17 cellular contexts compared by ENCODE assay signal in genomic region chr10:89550509-89550908, GRCh38. TPM values are rescaled to one million over a fixed set of nuclear protein-coding genes. Genes with fewer than 3 reads are reported as not detected.
A peak's percentile ranks its signal among the peaks of the same experiment; 100 is the strongest.
DNase-seq lines count a peak whose midpoint lies in the region; ATAC-seq and TF ChIP-seq lines count a peak whose summit lies in the region.
"Had no signal": no experiment of that assay in that cellular context is flagged by ENCODE, and none has a peak within 500 bp of the region (broad histone marks: within the 10 kb centered on the region; RNA-seq: fewer than 3 reads in every experiment).

No MANE protein-coding gene starts in this region.

- H2AFZ ChIP-seq in osteoblast (ENCODE audit: low read length) = no peak overlapping the region

- no peak overlapping the region for H3K4me2 ChIP-seq in osteoblast (ENCODE audit: insufficient read depth, low read length)
- H3K4me2 ChIP-seq: BLaER1 had no signal

- H3K27me3 ChIP-seq in right cardiac atrium (ENCODE audit: control insufficient read depth, insufficient read depth) (no peaks in the 10 kb centered on the region), osteoblast (ENCODE audit: insufficient read depth, low read length) (no peaks in the 10 kb centered on the region)
- H3K27me3 ChIP-seq: BLaER1, spleen had no signal

- H3K9me3 ChIP-seq in right cardiac atrium (ENCODE audit: control insufficient read depth, low read length) (no peaks in the 10 kb centered on the region), osteoblast (ENCODE audit: low read depth, low read length) (no peaks in the 10 kb centered on the region)

- H3K4me3 ChIP-seq in right cardiac atrium (ENCODE audit: low read length) = no peak overlapping the region
- H3K4me3 ChIP-seq in osteoblast (ENCODE audit: insufficient read depth, low read length) = no peak overlapping the region
- H3K4me3 ChIP-seq: BLaER1, K562, spleen had no signal

- intact Hi-C loops in right cardiac atrium (cut with DNase I) = loop anchor here in 1 of 4 donors (5.0 kb wide), 1 partner anchor 73 kb away; no protein-coding TSS in a partner anchor

- H3K4me1 ChIP-seq in right cardiac atrium (ENCODE audit: control insufficient read depth, insufficient read depth, low read length) = no peaks in the 10 kb centered on the region
- H3K4me1 ChIP-seq in osteoblast (ENCODE audit: insufficient read depth, low read length) = peaks cover 12% of the 10 kb centered on the region
- H3K4me1 ChIP-seq: BLaER1, spleen had no signal

- no peak overlapping the region for H3K27ac ChIP-seq in right cardiac atrium (ENCODE audit: low read length)
- no peak overlapping the region for H3K27ac ChIP-seq in osteoblast (ENCODE audit: low read depth, low read length)
- H3K27ac ChIP-seq: BLaER1, spleen had no signal

- 46% methylated on average over 5 of the region's 5 CpGs for WGBS in right cardiac atrium

- ATAC-seq in right cardiac atrium (peak; percentile 78), HG02759 (IDR thresholded peaks at IDR 0.05; ENCODE audit: unreplicated experiment) (no peak)
- ATAC-seq: effector memory CD8-positive, alpha-beta T cell; K562 had no signal

- H3K79me2 ChIP-seq in osteoblast (ENCODE audit: insufficient read depth, low read length) = no peaks in the 10 kb centered on the region

- H3K36me3 ChIP-seq in osteoblast (ENCODE audit: insufficient read depth, low read length) = no peaks in the 10 kb centered on the region
- H3K36me3 ChIP-seq: BLaER1, spleen had no signal

- peak; percentile 65 for DNase-seq in DMS153 (lab: John Stamatoyannopoulos, UW)
- peak; percentile 18 for DNase-seq in LoVo (ENCODE audit: low spot score)
- DNase-seq in amniotic epithelial cell (ENCODE audit: low read depth) = peak; percentile 71
- DNase-seq in right cardiac atrium = peak; percentile 46 to 64 (median 52)
- DNase-seq in retina = no peak
- no peak for DNase-seq in osteoblast (ENCODE audit: insufficient read length, low spot score, missing footprints)
- no peak for DNase-seq in DMS 273 treated with DMSO at 0.1 percent for 48 hours (lab: John Stamatoyannopoulos, UW)
- DNase-seq: DND-41; effector memory CD8-positive, alpha-beta T cell; NCI-H1092 treated with DMSO at 0.1 percent for 48 hours; spleen; stimulated activated naive CD4-positive, alpha-beta T cell; trophoblast cell had no signal

- TF ChIP-seq CTCF in osteoblast (IDR thresholded peaks at IDR 0.05; ENCODE audit: extremely low read depth, low read depth, low read length) = no peak

- no peaks in the 10 kb centered on the region for H4K20me1 ChIP-seq in osteoblast (ENCODE audit: insufficient read depth, low read length)
- H4K20me1 ChIP-seq: BLaER1 had no signal

RNA-seq across cellular contexts. Expression of gene SLC16A12, which starts 15.1 kb away (rescaled TPM):
- total RNA-seq in right cardiac atrium = 1 to 10 TPM; 3.3 to 7.2 (median 5.0) TPM
- 2.7 TPM for polyA plus RNA-seq in right cardiac atrium
- total RNA-seq in osteoblast = under 0.01 TPM in 2 replicates
- total RNA-seq: K562, OCI-LY7 had no signal
- polyA plus RNA-seq: K562 had no signal

Comparison
In these comparisons a context has a peak if more than half of its experiments do, and no peak if none do; other contexts are left out.
1. DNase-seq: peak in DMS153 (single experiment), LoVo (single experiment), amniotic epithelial cell (single experiment) and right cardiac atrium (3 of 3); none in retina (single experiment), osteoblast (single experiment) and DMS 273 treated with DMSO at 0.1 percent for 48 hours (single experiment).